In genomic region chr13:50995870-50996269, GRCh38 we compare ENCODE assay signal across 19 cellular contexts.
"Had no signal": no experiment of that assay in that cellular context is flagged by ENCODE, and none has a peak within 500 bp of the region (broad histone marks: within the 10 kb centered on the region; RNA-seq: fewer than 3 reads in every experiment).

No MANE protein-coding gene starts in this region.

- FAIRE-seq: endometrium, kidney had no signal

- H3K36me3 ChIP-seq: cardiac muscle cell, lower lobe of right lung, stomach, suprapubic skin had no signal

- H3K27me3 ChIP-seq: cardiac muscle cell, stomach, suprapubic skin had no signal

- H3K9me3 ChIP-seq: lower lobe of right lung, stomach, suprapubic skin had no signal

- H3K4me3 ChIP-seq: cardiac muscle cell, lower lobe of right lung, smooth muscle cell, stomach, suprapubic skin had no signal

- H3K27ac ChIP-seq: cardiac muscle cell, lower lobe of right lung, stomach, suprapubic skin had no signal

- DNase-seq: activated CD8-positive, alpha-beta memory T cell treated with anti-CD3 and anti-CD28 coated beads, Interleukin-2, amount 10 ng/mL, durations not matched to agents 7 days and 5 days; activated CD8-positive, alpha-beta T cell treated with anti-CD3 and anti-CD28 coated beads for 36 hours; activated gamma-delta T cell; activated naive CD4-positive, alpha-beta T cell treated with anti-CD3 and anti-CD28 coated beads, Interleukin-2, amount 50 U/mL, for 16 hours; activated naive CD8-positive, alpha-beta T cell treated with anti-CD3 and anti-CD28 coated beads, Interleukin-2, amount 50 U/mL, for 24 hours; activated T-cell treated with anti-CD3 and anti-CD28 coated beads for 4 hours; effector CD4-positive, alpha-beta T cell; foreskin fibroblast; kidney; lower lobe of right lung; naive B cell; occipital lobe; stimulated activated CD4-positive, alpha-beta T cell treated with anti-CD3 and anti-CD28 coated beads, Interleukin-15, amount 100 ng/mL, for 24 hours; stomach; T-helper 17 cell had no signal
